Comparison of ENCODE assay signal across 24 cellular contexts in genomic region chr11:73187854-73188253, GRCh38. TPM values are rescaled to one million over a fixed set of nuclear protein-coding genes. Genes with fewer than 3 reads are reported as not detected.
DNase-seq lines count a peak whose midpoint lies in the region; ATAC-seq and TF ChIP-seq lines count a peak whose summit lies in the region.
"Had no signal": no experiment of that assay in that cellular context is flagged by ENCODE, and none has a peak within 500 bp of the region (broad histone marks: within the 10 kb centered on the region; RNA-seq: fewer than 3 reads in every experiment).

No MANE protein-coding gene starts in this region.

- POLR2A ChIA-PET in HEK293T (lab: Yijun Ruan, JAX) = no interaction called here

- H3K9me3 Mint-ChIP-seq in glutamatergic neuron (ENCODE audit: unreplicated experiment) = no peaks in the 10 kb centered on the region
- H3K9me3 Mint-ChIP-seq: CD8-positive, alpha-beta memory T cell; central memory CD8-positive, alpha-beta T cell; mesothelial cell of epicardium; neural progenitor cell had no signal

- no peaks in the 10 kb centered on the region for H4K20me1 ChIP-seq in mammary epithelial cell (ENCODE audit: insufficient read depth, low read length)

- CTCF ChIA-PET in mammary epithelial cell (lab: Charles Lee; ENCODE audit: low non-redundant PET) = interaction anchor here (0.6 kb wide), 2 partner anchors 146 to 504 kb away, joined by 3 to 5 read pairs; no protein-coding TSS in a partner anchor
- CTCF ChIA-PET in HEK293T (lab: Yijun Ruan, JAX) = interaction anchor here (1.7 kb wide), 1 partner anchor 49 kb away, joined by 7 read pairs; no protein-coding TSS in a partner anchor

- WGBS in mammary epithelial cell (ENCODE audit: low coverage, missing lambda C conversion rate) = 0% methylated on average over 1 of the region's 1 CpG

- H3K36me3 Mint-ChIP-seq in glutamatergic neuron (ENCODE audit: unreplicated experiment) = no peaks in the 10 kb centered on the region
- H3K36me3 Mint-ChIP-seq: CD8-positive, alpha-beta memory T cell; mesothelial cell of epicardium; neural progenitor cell had no signal

- no peak overlapping the region for H3K27ac Mint-ChIP-seq in glutamatergic neuron (ENCODE audit: unreplicated experiment)
- H3K27ac Mint-ChIP-seq: mesothelial cell of epicardium, neural progenitor cell had no signal

- intact Hi-C loops in left ventricle myocardium inferior (cut with micrococcal nuclease) = loop anchor here (10.0 kb wide), 2 partner anchors 57 to 463 kb away; no protein-coding TSS in a partner anchor
- intact Hi-C loops in left cardiac atrium (cut with DNase I) = loop anchor here (5.0 to 10.0 kb wide), 2 partner anchors 57 to 99 kb away; no protein-coding TSS in a partner anchor
- intact Hi-C loops in mammary epithelial cell (cut with micrococcal nuclease) = loop anchor here (2.0 kb wide), 1 partner anchor 147 kb away; no protein-coding TSS in a partner anchor
- intact Hi-C loops in posterior vena cava (cut with DNase I) = loop anchor here (5.0 to 10.0 kb wide), 3 partner anchors 54 to 99 kb away; no protein-coding TSS in a partner anchor

- H3K9me3 ChIP-seq in left ventricle myocardium inferior (replicated peaks) (no peaks in the 10 kb centered on the region), mammary epithelial cell (replicated peaks; ENCODE audit: insufficient read depth, low read length) (no peaks in the 10 kb centered on the region)
- H3K9me3 ChIP-seq: spleen, uterus had no signal

- H3K4me1 ChIP-seq in left ventricle myocardium inferior (peaks cover 53% of the 10 kb centered on the region), mammary epithelial cell (ENCODE audit: insufficient read depth, low read length) (peaks cover 57% of the 10 kb centered on the region)
- H3K4me1 ChIP-seq: neural progenitor cell, uterus had no signal

- TF ChIP-seq CTCF in left ventricle myocardium inferior (IDR thresholded peaks at IDR 0.05; ENCODE audit: borderline replicate concordance) (no peak), mammary epithelial cell (conservative IDR thresholded peaks at IDR 0.05 in 1 of 2, IDR thresholded peaks at IDR 0.05 in 1 of 2; ENCODE audit: extremely low read depth in 1 of 2, insufficient read depth in 1 of 2, low read depth in 1 of 2, low read length in 2 of 2) (no peak), glutamatergic neuron (IDR thresholded peaks at IDR 0.05; ENCODE audit: partially characterized antibody, unreplicated experiment) (no peak)

- no peak overlapping the region for H3K4me3 ChIP-seq in left ventricle myocardium inferior
- H3K4me3 ChIP-seq in mammary epithelial cell (replicated peaks in 1 of 3; ENCODE audit: insufficient read depth in 1 of 3, low read depth in 2 of 3, low read length in 3 of 3) = no peak overlapping the region
- H3K4me3 ChIP-seq: K562, neural progenitor cell, spleen, uterus had no signal

- peaks cover 2% of the 10 kb centered on the region for H3K4me1 Mint-ChIP-seq in glutamatergic neuron (ENCODE audit: low read depth, unreplicated experiment)
- H3K4me1 Mint-ChIP-seq: central memory CD8-positive, alpha-beta T cell; neural progenitor cell had no signal

- no peak overlapping the region for H3K4me3 Mint-ChIP-seq in glutamatergic neuron (ENCODE audit: unreplicated experiment)
- H3K4me3 Mint-ChIP-seq: central memory CD8-positive, alpha-beta T cell; mesothelial cell of epicardium; neural progenitor cell had no signal

- H3K79me2 ChIP-seq in mammary epithelial cell (ENCODE audit: insufficient read depth, low read length) = no peaks in the 10 kb centered on the region

- no peak overlapping the region for H2AFZ ChIP-seq in mammary epithelial cell (ENCODE audit: low read depth, low read length)
- H2AFZ ChIP-seq: neural progenitor cell had no signal

- H3K27me3 Mint-ChIP-seq in glutamatergic neuron (ENCODE audit: unreplicated experiment) = no peaks in the 10 kb centered on the region

- dilution Hi-C loops in mammary epithelial cell (cut with HindIII; ENCODE audit: low sequenced_read_pairs) = no loop called here

- ATAC-seq in left cardiac atrium = no peak
- ATAC-seq in HG02678 (IDR thresholded peaks at IDR 0.05; ENCODE audit: unreplicated experiment) = no peak
- ATAC-seq: K562 had no signal

- H3K9ac ChIP-seq in mammary epithelial cell (ENCODE audit: insufficient read depth, low read length) = no peak overlapping the region
- H3K9ac ChIP-seq: neural progenitor cell had no signal

- no TSS peak for BruUV-seq in mammary epithelial cell (replicated peaks; lab: Mats Ljungman, UMichigan)

- H3K27me3 ChIP-seq in left ventricle myocardium inferior (ENCODE audit: low read depth) = no peaks in the 10 kb centered on the region
- H3K27me3 ChIP-seq in mammary epithelial cell (ENCODE audit: insufficient read depth, low read length) = no peaks in the 10 kb centered on the region
- H3K27me3 ChIP-seq: neural progenitor cell, spleen, uterus had no signal

- H3K27ac ChIP-seq in left ventricle myocardium inferior (replicated peaks) (peak overlapping the region; percentile 56), mammary epithelial cell (ENCODE audit: insufficient read depth, low read depth, low read length) (no peak overlapping the region)
- H3K27ac ChIP-seq: neural progenitor cell, uterus had no signal

- in situ Hi-C loops in mammary epithelial cell (cut with MboI; ENCODE audit: low sequenced_read_pairs in 2 of 2) = loop anchor here (5.0 to 10.0 kb wide), 4 partner anchors 49 to 463 kb away; no protein-coding TSS in a partner anchor

- H3K36me3 ChIP-seq in left ventricle myocardium inferior (no peaks in the 10 kb centered on the region), mammary epithelial cell (ENCODE audit: insufficient read depth, low read length) (no peaks in the 10 kb centered on the region)
- H3K36me3 ChIP-seq: neural progenitor cell, spleen, uterus had no signal

- H3K4me2 ChIP-seq in mammary epithelial cell (ENCODE audit: insufficient read depth, low read depth, low read length) = peak overlapping the region; percentile 56
- H3K4me2 ChIP-seq: neural progenitor cell had no signal

- no peak for DNase-seq in left ventricle myocardium inferior
- DNase-seq in left cardiac atrium = no peak
- peak; percentile 79 for DNase-seq in mammary epithelial cell
- DNase-seq in iPS-NIHi7 (ENCODE audit: extremely low spot score) = peak; percentile 75
- DNase-seq in HEK293T (ENCODE audit: extremely low spot score) = no peak
- DNase-seq in glutamatergic neuron = no peak
- no peak for DNase-seq in posterior vena cava (ENCODE audit: low spot score)
- DNase-seq: activated CD4-positive, alpha-beta T cell treated with anti-CD3 and anti-CD28 coated beads for 4 hours; activated gamma-delta T cell treated with Interleukin-2 at 50 U/mL for 16 hours; amniotic stem cell; CD8-positive, alpha-beta memory T cell; DMS53; effector CD4-positive, alpha-beta T cell; NCI-H187 treated with DMSO at 0.1 percent for 48 hours; NCI-H510A; spleen; stimulated activated CD4-positive, alpha-beta T cell treated with anti-CD3 and anti-CD28 coated beads, Interleukin-4, amount 100 ng/mL, for 4 hours; uterus had no signal

TF ChIP-seq in HEK293T, 16 proteins besides CTCF, POLR2A, EP300 and RAD21:
- TF ChIP-seq LEF1 (IDR thresholded peaks at IDR 0.05; ENCODE audit: borderline replicate concordance) (no peak), TARDBP (IDR thresholded peaks at IDR 0.05) (no peak), CTBP1 (IDR thresholded peaks at IDR 0.05; ENCODE audit: borderline replicate concordance) (no peak), FOXM1 (IDR thresholded peaks at IDR 0.05; ENCODE audit: borderline replicate concordance) (no peak), ELF4 (IDR thresholded peaks at IDR 0.05) (no peak), L3MBTL2 (conservative IDR thresholded peaks at IDR 0.05) (no peak), FOXA1 (IDR thresholded peaks at IDR 0.05) (no peak), BHLHE40 (IDR thresholded peaks at IDR 0.05; ENCODE audit: borderline replicate concordance) (no peak)

RNA-seq across cellular contexts. Expression of gene P2RY2, which starts 30.2 kb away (rescaled TPM):
- total RNA-seq in left ventricle myocardium inferior (19.8 TPM), left cardiac atrium (10 to 100 TPM; 12.0 to 16.5 TPM), mammary epithelial cell (10 to 100 TPM in 1 of 2 donors, 1 to 10 TPM in 1; 7.8 to 21.6 TPM), glutamatergic neuron (ENCODE audit: unreplicated experiment) (0.69 TPM), posterior vena cava (1 to 10 TPM in 1 of 2 donors, under 1 TPM in 1; 0.74 to 3.1 TPM)
- polyA plus RNA-seq in mammary epithelial cell = 27.6 TPM
- polyA minus RNA-seq in mammary epithelial cell = 31.5 TPM
- total RNA-seq: CD8-positive, alpha-beta memory T cell; K562 had no signal
- polyA plus RNA-seq: AG04450; CD8-positive, alpha-beta memory T cell; K562 had no signal

RNA-seq across cellular contexts. Expression of gene FCHSD2, which starts 45.7 kb away (rescaled TPM):
- total RNA-seq in left ventricle myocardium inferior (43.4 TPM), left cardiac atrium (10 to 100 TPM; 36.0 to 48.0 TPM), mammary epithelial cell (10 to 100 TPM in 1 of 2 donors, 1 to 10 TPM in 1; 6.0 to 37.2 TPM), glutamatergic neuron (ENCODE audit: unreplicated experiment) (19.7 TPM), posterior vena cava (10 to 100 TPM; 55.6 to 62.1 TPM)
- polyA plus RNA-seq in mammary epithelial cell = 11.7 TPM
- polyA minus RNA-seq in mammary epithelial cell = 9.5 TPM

Comparison
In these comparisons a context has a peak if more than half of its experiments do, and no peak if none do; other contexts are left out.
1. DNase-seq: peak in mammary epithelial cell (single experiment) and iPS-NIHi7 (single experiment); none in left ventricle myocardium inferior (single experiment), left cardiac atrium (single experiment), HEK293T (single experiment), glutamatergic neuron (single experiment) and posterior vena cava (single experiment).